ENCODE assay signal across 31 cellular contexts in the genomic region with DNA sequence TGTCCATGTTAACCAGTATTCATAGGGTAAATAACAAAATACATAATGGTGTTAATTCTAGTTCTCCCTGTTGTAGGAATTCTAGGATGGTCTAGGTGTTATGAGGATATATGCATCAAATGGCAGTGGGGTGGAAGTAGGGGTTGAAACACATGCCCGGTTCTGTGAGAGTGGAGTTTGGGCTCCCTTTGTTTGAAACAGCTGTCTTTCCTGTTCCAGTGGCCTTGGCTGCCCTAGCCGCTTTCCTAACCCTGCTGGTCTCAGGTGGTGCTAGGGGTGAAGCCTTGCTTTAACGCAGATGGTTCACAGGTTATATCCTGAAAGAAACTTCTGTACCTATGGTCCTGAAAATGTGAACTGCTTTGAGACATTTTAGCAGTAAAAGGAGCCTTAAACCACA.
"Had no signal": no experiment of that assay in that cellular context is flagged by ENCODE, and none has a peak within 500 bp of the region (broad histone marks: within the 10 kb centered on the region; RNA-seq: fewer than 3 reads in every experiment).

No MANE protein-coding gene starts in this region.

- H3K4me3 ChIP-seq: adrenal gland, body of pancreas, colonic mucosa, esophagus squamous epithelium, gastroesophageal sphincter, heart right ventricle, hepatocyte had no signal

- ATAC-seq: activated CD4-positive, CD25-positive, alpha-beta regulatory T cell treated with anti-CD3 and anti-CD28 coated beads, Interleukin-2, amount 50 U/mL, for 24 hours; activated CD8-positive, alpha-beta memory T cell treated with anti-CD3 and anti-CD28 coated beads, Interleukin-2, amount 10 ng/mL, durations not matched to agents 7 days and 5 days; activated CD8-positive, alpha-beta T cell treated with anti-CD3 and anti-CD28 coated beads, Interleukin-2, amount 10 ng/mL, durations not matched to agents 7 days and 5 days; activated naive CD8-positive, alpha-beta T cell treated with anti-CD3 and anti-CD28 coated beads, Interleukin-2, amount 50 U/mL, for 24 hours; body of pancreas; effector memory CD8-positive, alpha-beta T cell; gastroesophageal sphincter; heart right ventricle; T-helper 17 cell had no signal

- DNase-seq: activated B cell treated with CpG ODN at 0.5 μM for 24 hours; activated CD4-positive, alpha-beta memory T cell treated with anti-CD3 and anti-CD28 coated beads for 36 hours; activated CD4-positive, alpha-beta T cell treated with anti-CD3 and anti-CD28 coated beads, Interleukin-2, amount 10 ng/mL, durations not matched to agents 24 days and 14 days; activated CD8-positive, alpha-beta memory T cell treated with anti-CD3 and anti-CD28 coated beads, Interleukin-2, amount 10 ng/mL, durations not matched to agents 7 days and 5 days; activated CD8-positive, alpha-beta memory T cell treated with anti-CD3 and anti-CD28 coated beads, Interleukin-2, amount 50 U/mL, for 4 hours; activated CD8-positive, alpha-beta T cell treated with anti-CD3 and anti-CD28 coated beads, Interleukin-2, amount 10 ng/mL, durations not matched to agents 7 days and 5 days; activated effector memory CD4-positive, alpha-beta T cell treated with anti-CD3 and anti-CD28 coated beads, Interleukin-2, amount 50 U/mL, for 16 hours; activated naive CD4-positive, alpha-beta T cell treated with anti-CD3 and anti-CD28 coated beads for 36 hours; activated naive CD8-positive, alpha-beta T cell treated with anti-CD3 and anti-CD28 coated beads for 36 hours; activated naive CD8-positive, alpha-beta T cell treated with anti-CD3 and anti-CD28 coated beads, Interleukin-2, amount 50 U/mL, for 24 hours; activated T-cell treated with anti-CD3 and anti-CD28 coated beads, Interleukin-2, amount 50 U/mL, for 1 hour; activated T-cell treated with anti-CD3 and anti-CD28 coated beads, Interleukin-2, amount 50 U/mL, for 48 hours; adrenal gland; amygdala; aorta; body of pancreas; caudate nucleus; cerebellar nuclear complex; colonic mucosa; effector CD4-positive, alpha-beta T cell; effector memory CD8-positive, alpha-beta T cell; esophagus squamous epithelium; foreskin melanocyte; heart right ventricle; T-helper 17 cell; T1000; WERI-Rb-1 had no signal

- FAIRE-seq: endothelial cell of umbilical vein had no signal
